In genomic region chr14:63470877-63471565, GRCh38 we compare ENCODE assay signal across 8 cellular contexts.
DNase-seq lines count a peak whose midpoint lies in the region; ATAC-seq and TF ChIP-seq lines count a peak whose summit lies in the region.

No MANE protein-coding gene starts in this region.

- DNase-seq in AML-193 (lab: John Stamatoyannopoulos, UW) (peak; percentile 4 to 49), SK-N-SH (no peak), hepatocyte (ENCODE audit: low spot score) (peak; percentile 48), COLO668 (lab: John Stamatoyannopoulos, UW; ENCODE audit: unreplicated experiment) (no peak), caudate nucleus (lab: John Stamatoyannopoulos, UW) (no peak), SHP77 (lab: John Stamatoyannopoulos, UW) (no peak)

- TF ChIP-seq EP300 in SK-N-SH (IDR thresholded peaks at IDR 0.05; ENCODE audit: borderline replicate concordance in 1 of 2, low read depth in 1 of 2, low read length in 1 of 2): no peak

- H3K79me2 ChIP-seq in SK-N-SH (ENCODE audit: insufficient read depth): peaks cover 96% of the 10 kb centered on the region
- peaks cover 80% of the 10 kb centered on the region for H3K79me2 ChIP-seq in hepatocyte

- WGBS in SK-N-SH (ENCODE audit: low lambda C conversion rate): 37% methylated on average over 3 of the region's 3 CpGs
- WGBS in hepatocyte (ENCODE audit: low lambda C conversion rate, missing lambda C conversion rate): 58% methylated on average over 3 of the region's 3 CpGs

- no peak for TF ChIP-seq RAD21 in SK-N-SH (IDR thresholded peaks at IDR 0.05; ENCODE audit: low read length)

- CTCF ChIA-PET in SK-N-SH (lab: Yijun Ruan, JAX): interaction anchor here (1.3 kb wide), 1 partner anchor 33 kb away, joined by 3 read pairs; no protein-coding TSS in a partner anchor

- peak overlapping the region; percentile 35 to 69 for H3K27ac ChIP-seq in SK-N-SH (ENCODE audit: low read depth in 2 of 2, low read length in 1 of 2)
- H3K27ac ChIP-seq in hepatocyte: peak overlapping the region; percentile 78
- no peak overlapping the region for H3K27ac ChIP-seq in caudate nucleus (ENCODE audit: low read depth, low read length)

- peaks cover 85% of the 10 kb centered on the region for H4K20me1 ChIP-seq in SK-N-SH (ENCODE audit: insufficient read depth)
- H4K20me1 ChIP-seq in hepatocyte (ENCODE audit: insufficient read depth, poor library complexity, severe bottlenecking): peaks cover 15% of the 10 kb centered on the region

- H3K4me3 ChIP-seq in SK-N-SH (ENCODE audit: low read depth in 2 of 2, low read length in 1 of 2) (no peak overlapping the region), hepatocyte (no peak overlapping the region)

- POLR2A ChIA-PET in SK-N-SH (lab: Yijun Ruan, JAX): interaction anchor here (1.1 kb wide), 1 partner anchor 15 kb away, joined by 3 read pairs; no protein-coding TSS in a partner anchor

- H3K4me1 ChIP-seq in SK-N-SH (ENCODE audit: control insufficient read depth in 1 of 2, insufficient read depth in 2 of 2, low read depth in 1 of 2, low read length in 1 of 2): peaks cover 24 to 31% of the 10 kb centered on the region in 2 experiments; a peak in 3 of 4 replicates
- H3K4me1 ChIP-seq in hepatocyte (ENCODE audit: insufficient read depth): peaks cover 24% of the 10 kb centered on the region

- no peak overlapping the region for H3K9ac ChIP-seq in SK-N-SH

- no peak for TF ChIP-seq CTCF in SK-N-SH (IDR thresholded peaks at IDR 0.05)
- no peak for TF ChIP-seq CTCF in hepatocyte (IDR thresholded peaks at IDR 0.05; ENCODE audit: poor library complexity)

- H3K9me2 ChIP-seq in SK-N-SH: no peaks in the 10 kb centered on the region
- H3K9me2 ChIP-seq in hepatocyte (replicated peaks; ENCODE audit: insufficient read depth): no peaks in the 10 kb centered on the region

- H3F3A ChIP-seq in SK-N-SH (replicated peaks; ENCODE audit: insufficient read depth): peaks cover 13% of the 10 kb centered on the region

- H3K36me3 ChIP-seq in SK-N-SH (replicated peaks in 1 of 2; ENCODE audit: control insufficient read depth in 1 of 2, insufficient read depth in 2 of 2, low read length in 1 of 2): no peaks in the 10 kb centered on the region
- H3K36me3 ChIP-seq in hepatocyte (replicated peaks; ENCODE audit: insufficient read depth, low read depth): no peaks in the 10 kb centered on the region

- H3K4me2 ChIP-seq in SK-N-SH (peak overlapping the region; percentile 34), hepatocyte (no peak overlapping the region)

- H2AFZ ChIP-seq in SK-N-SH (ENCODE audit: low read depth) (no peak overlapping the region), hepatocyte (no peak overlapping the region)

- no peaks in the 10 kb centered on the region for H3K27me3 ChIP-seq in SK-N-SH (ENCODE audit: insufficient read depth)
- H3K27me3 ChIP-seq in hepatocyte: no peaks in the 10 kb centered on the region

- peak; percentile 89 for ATAC-seq in GM19035 (IDR thresholded peaks at IDR 0.05; ENCODE audit: unreplicated experiment)
- ATAC-seq in HG03097 (IDR thresholded peaks at IDR 0.05; ENCODE audit: low FRiP score, unreplicated experiment): peak; percentile 64

- H3K9me3 ChIP-seq in SK-N-SH: no peaks in the 10 kb centered on the region
- H3K9me3 ChIP-seq in hepatocyte (ENCODE audit: low read depth): no peaks in the 10 kb centered on the region

TF ChIP-seq in SK-N-SH, 30 proteins besides CTCF, POLR2A, EP300 and RAD21:
- no peak for TF ChIP-seq FOXM1 (IDR thresholded peaks at IDR 0.05; ENCODE audit: low read depth)
- no peak for TF ChIP-seq MAX (IDR thresholded peaks at IDR 0.05; ENCODE audit: low read depth)
- TF ChIP-seq POLR2AphosphoS5 (IDR thresholded peaks at IDR 0.05; ENCODE audit: low read depth, low read length): no peak
- TF ChIP-seq NFIC (IDR thresholded peaks at IDR 0.05; ENCODE audit: borderline replicate concordance): no peak
- TF ChIP-seq TCF12 (IDR thresholded peaks at IDR 0.05): peak; percentile 40
- no peak for TF ChIP-seq CHD2 (IDR thresholded peaks at IDR 0.05; ENCODE audit: low read length, partially characterized antibody)
- peak; percentile 75 for TF ChIP-seq FOSL2 (IDR thresholded peaks at IDR 0.05; ENCODE audit: borderline replicate concordance, low read depth)
- TF ChIP-seq ELF1 (IDR thresholded peaks at IDR 0.05): no peak
- no peak for TF ChIP-seq MEF2A (IDR thresholded peaks at IDR 0.05; ENCODE audit: borderline replicate concordance, low read depth)
- TF ChIP-seq JUND (IDR thresholded peaks at IDR 0.05): peak; percentile 68
- no peak for TF ChIP-seq SIN3A (IDR thresholded peaks at IDR 0.05; ENCODE audit: borderline replicate concordance, low read depth, low read length)
- no peak for TF ChIP-seq RFX5 (IDR thresholded peaks at IDR 0.05; ENCODE audit: low read length)
- no peak for TF ChIP-seq TAF1 (IDR thresholded peaks at IDR 0.05; ENCODE audit: borderline replicate concordance, low read depth, low read length)
TF ChIP-seq in SK-N-SH: peak in this region for 3.

Comparison
In these comparisons a context has a peak if more than half of its experiments do, and no peak if none do; other contexts are left out.
1. DNase-seq: peak in AML-193 (2 of 2) and hepatocyte (single experiment); none in SK-N-SH (single experiment), COLO668 (single experiment), caudate nucleus (0 of 61) and SHP77 (0 of 2).